Comparison of ENCODE assay signal across 1 cellular context in genomic region chr5:41903892-41904799, GRCh38.
TF ChIP-seq lines count a peak whose summit lies in the region.

RIMOC1 (plus strand) TSS chr5:41904344; CDS start chr5:41904368, 24 bp downstream.

TF ChIP-seq in WTC11, 78 proteins besides CTCF, POLR2A, EP300 and RAD21 (continued from another document):
- TF ChIP-seq AR (CRISPR knock-in tag; IDR thresholded peaks at IDR 0.05) (peak; percentile 69; the same call in 1 of the 2 replicates), ZMAT4 (CRISPR knock-in tag; IDR thresholded peaks at IDR 0.05) (no peak), ZNF396 (CRISPR knock-in tag; IDR thresholded peaks at IDR 0.05; ENCODE audit: borderline replicate concordance) (no peak), ZNF232 (CRISPR knock-in tag; IDR thresholded peaks at IDR 0.05) (peak; percentile 39; the same call in 1 of the 2 replicates), CREM (CRISPR knock-in tag; IDR thresholded peaks at IDR 0.05) (peak; percentile 51; the same call in 1 of the 2 replicates), ZBTB43 (CRISPR knock-in tag; IDR thresholded peaks at IDR 0.05) (peak; percentile 61; the same call in 1 of the 2 replicates), ATF6 (CRISPR knock-in tag; IDR thresholded peaks at IDR 0.05) (no peak), ZNF138 (CRISPR knock-in tag; conservative IDR thresholded peaks at IDR 0.05) (no peak), ZNF281 (CRISPR knock-in tag; IDR thresholded peaks at IDR 0.05) (no peak), TEAD4 (CRISPR knock-in tag; IDR thresholded peaks at IDR 0.05) (0 out of 2 replicates have a peak, but pooled peaks have one; percentile 34), ATF3 (CRISPR knock-in tag; conservative IDR thresholded peaks at IDR 0.05) (no peak), ZNF671 (CRISPR knock-in tag; IDR thresholded peaks at IDR 0.05) (no peak), ZNF512 (CRISPR knock-in tag; IDR thresholded peaks at IDR 0.05; ENCODE audit: borderline replicate concordance) (no peak), ERG (CRISPR knock-in tag; IDR thresholded peaks at IDR 0.05) (0 out of 2 replicates have a peak, but pooled peaks have one; percentile 22), NR3C1 (CRISPR knock-in tag; conservative IDR thresholded peaks at IDR 0.05; ENCODE audit: low read depth) (no peak), ZNF219 (CRISPR knock-in tag; IDR thresholded peaks at IDR 0.05; ENCODE audit: borderline replicate concordance) (no peak), MAX (CRISPR knock-in tag; IDR thresholded peaks at IDR 0.05) (peak; percentile 94), ZNF317 (CRISPR knock-in tag; IDR thresholded peaks at IDR 0.05; ENCODE audit: borderline replicate concordance, low read depth) (no peak), GRHL2 (CRISPR knock-in tag; IDR thresholded peaks at IDR 0.05; ENCODE audit: insufficient replicate concordance, severe bottlenecking) (no peak), NR2C2 (CRISPR knock-in tag; IDR thresholded peaks at IDR 0.05) (peak; percentile 57; the same call in 1 of the 2 replicates), ETV6 (CRISPR knock-in tag; IDR thresholded peaks at IDR 0.05) (peak; percentile 56; the same call in 1 of the 2 replicates), ATF1 (CRISPR knock-in tag; IDR thresholded peaks at IDR 0.05) (no peak), ESRRA (CRISPR knock-in tag; IDR thresholded peaks at IDR 0.05; ENCODE audit: borderline replicate concordance) (no peak)
